In genomic region chr5:172054611-172055153, GRCh38 we compare ENCODE assay signal across 22 cellular contexts.
"Had no signal": no experiment of that assay in that cellular context is flagged by ENCODE, and none has a peak within 500 bp of the region (broad histone marks: within the 10 kb centered on the region; RNA-seq: fewer than 3 reads in every experiment).

No MANE protein-coding gene starts in this region.

- H3K4me1 Mint-ChIP-seq: endodermal cell had no signal

- H3K9me3 ChIP-seq: heart left ventricle, pancreas, right lobe of liver, suprapubic skin, thyroid gland had no signal

- H3K36me3 ChIP-seq: pancreas, thyroid gland had no signal

- ATAC-seq: foreskin keratinocyte, heart left ventricle, left colon, left ventricle myocardium superior, pancreas had no signal

- H3K4me3 ChIP-seq: heart left ventricle, lung, pancreas, right lobe of liver, suprapubic skin, thyroid gland had no signal

- H3K27me3 Mint-ChIP-seq: central memory CD8-positive, alpha-beta T cell; naive B cell; progenitor cell of endocrine pancreas; type B pancreatic cell had no signal

- H3K27ac Mint-ChIP-seq: endodermal cell, progenitor cell of endocrine pancreas, type B pancreatic cell had no signal

- H3K27me3 ChIP-seq: foreskin keratinocyte, heart left ventricle, pancreas, right lobe of liver, suprapubic skin, thyroid gland had no signal

- H3K9me3 Mint-ChIP-seq: central memory CD8-positive, alpha-beta T cell; endodermal cell; naive B cell had no signal

- H3K4me3 Mint-ChIP-seq: endodermal cell, naive B cell, type B pancreatic cell had no signal

- H3K4me1 ChIP-seq: foreskin keratinocyte, pancreas, right lobe of liver had no signal

- DNase-seq: endodermal cell; erythroblast; foreskin keratinocyte; heart left ventricle; hippocampal formation; left colon; left ventricle myocardium superior; mesenchymal stem cell; naive B cell; pancreas; right lobe of liver; stimulated activated CD4-positive, alpha-beta T cell treated with anti-CD3 and anti-CD28 coated beads, Interleukin-2, amount 100 ng/mL, for 24 hours; stimulated activated CD4-positive, alpha-beta T cell treated with anti-CD3 and anti-CD28 coated beads, Interleukin-4, amount 100 ng/mL, for 4 hours; stimulated activated naive CD4-positive, alpha-beta T cell; thyroid gland had no signal

- FAIRE-seq: endothelial cell of umbilical vein, pancreas, urothelium cell line had no signal

- H3K27ac ChIP-seq: foreskin keratinocyte, heart left ventricle, pancreas, right lobe of liver, suprapubic skin, thyroid gland had no signal
